1 cellular context compared by ENCODE assay signal in the genomic region with DNA sequence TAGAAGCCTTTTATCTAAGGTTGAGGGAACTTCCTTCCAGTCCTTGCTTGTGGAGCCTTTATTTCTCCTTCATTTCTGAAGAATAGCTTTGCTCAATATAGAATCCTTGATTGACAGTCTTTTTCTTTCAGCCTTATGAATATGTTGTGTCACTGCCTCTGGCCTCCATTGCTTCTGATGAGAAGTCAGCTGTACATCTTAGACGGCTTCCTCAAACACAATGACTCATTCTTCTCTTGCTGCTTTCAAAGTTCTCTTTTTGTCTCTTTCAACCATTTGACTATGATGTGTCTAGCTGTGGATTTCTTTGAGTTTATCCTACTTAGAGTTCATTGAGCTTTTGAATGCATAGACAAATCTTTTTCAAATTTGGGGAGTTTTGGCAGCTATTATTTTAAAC.
TF ChIP-seq lines count a peak whose summit lies in the region.

No MANE protein-coding gene starts in this region.

TF ChIP-seq in K562, 482 proteins besides CTCF, POLR2A, EP300 and RAD21 (continued from another document):
- TF ChIP-seq, protein P1, sequence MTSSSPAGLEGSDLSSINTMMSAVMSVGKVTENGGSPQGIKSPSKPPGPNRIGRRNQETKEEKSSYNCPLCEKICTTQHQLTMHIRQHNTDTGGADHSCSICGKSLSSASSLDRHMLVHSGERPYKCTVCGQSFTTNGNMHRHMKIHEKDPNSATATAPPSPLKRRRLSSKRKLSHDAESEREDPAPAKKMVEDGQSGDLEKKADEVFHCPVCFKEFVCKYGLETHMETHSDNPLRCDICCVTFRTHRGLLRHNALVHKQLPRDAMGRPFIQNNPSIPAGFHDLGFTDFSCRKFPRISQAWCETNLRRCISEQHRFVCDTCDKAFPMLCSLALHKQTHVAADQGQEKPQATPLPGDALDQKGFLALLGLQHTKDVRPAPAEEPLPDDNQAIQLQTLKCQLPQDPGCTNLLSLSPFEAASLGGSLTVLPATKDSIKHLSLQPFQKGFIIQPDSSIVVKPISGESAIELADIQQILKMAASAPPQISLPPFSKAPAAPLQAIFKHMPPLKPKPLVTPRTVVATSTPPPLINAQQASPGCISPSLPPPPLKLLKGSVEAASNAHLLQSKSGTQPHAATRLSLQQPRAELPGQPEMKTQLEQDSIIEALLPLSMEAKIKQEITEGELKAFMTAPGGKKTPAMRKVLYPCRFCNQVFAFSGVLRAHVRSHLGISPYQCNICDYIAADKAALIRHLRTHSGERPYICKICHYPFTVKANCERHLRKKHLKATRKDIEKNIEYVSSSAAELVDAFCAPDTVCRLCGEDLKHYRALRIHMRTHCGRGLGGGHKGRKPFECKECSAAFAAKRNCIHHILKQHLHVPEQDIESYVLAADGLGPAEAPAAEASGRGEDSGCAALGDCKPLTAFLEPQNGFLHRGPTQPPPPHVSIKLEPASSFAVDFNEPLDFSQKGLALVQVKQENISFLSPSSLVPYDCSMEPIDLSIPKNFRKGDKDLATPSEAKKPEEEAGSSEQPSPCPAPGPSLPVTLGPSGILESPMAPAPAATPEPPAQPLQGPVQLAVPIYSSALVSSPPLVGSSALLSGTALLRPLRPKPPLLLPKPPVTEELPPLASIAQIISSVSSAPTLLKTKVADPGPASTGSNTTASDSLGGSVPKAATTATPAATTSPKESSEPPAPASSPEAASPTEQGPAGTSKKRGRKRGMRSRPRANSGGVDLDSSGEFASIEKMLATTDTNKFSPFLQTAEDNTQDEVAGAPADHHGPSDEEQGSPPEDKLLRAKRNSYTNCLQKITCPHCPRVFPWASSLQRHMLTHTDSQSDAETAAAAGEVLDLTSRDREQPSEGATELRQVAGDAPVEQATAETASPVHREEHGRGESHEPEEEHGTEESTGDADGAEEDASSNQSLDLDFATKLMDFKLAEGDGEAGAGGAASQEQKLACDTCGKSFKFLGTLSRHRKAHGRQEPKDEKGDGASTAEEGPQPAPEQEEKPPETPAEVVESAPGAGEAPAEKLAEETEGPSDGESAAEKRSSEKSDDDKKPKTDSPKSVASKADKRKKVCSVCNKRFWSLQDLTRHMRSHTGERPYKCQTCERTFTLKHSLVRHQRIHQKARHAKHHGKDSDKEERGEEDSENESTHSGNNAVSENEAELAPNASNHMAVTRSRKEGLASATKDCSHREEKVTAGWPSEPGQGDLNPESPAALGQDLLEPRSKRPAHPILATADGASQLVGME (CRISPR knock-in tag; IDR thresholded peaks at IDR 0.05), result no peak
- no peak for TF ChIP-seq HIVEP1 (CRISPR knock-in tag; IDR thresholded peaks at IDR 0.05)
- TF ChIP-seq ZNF253 (CRISPR knock-in tag; conservative IDR thresholded peaks at IDR 0.05), result no peak
- TF ChIP-seq, protein P2, sequence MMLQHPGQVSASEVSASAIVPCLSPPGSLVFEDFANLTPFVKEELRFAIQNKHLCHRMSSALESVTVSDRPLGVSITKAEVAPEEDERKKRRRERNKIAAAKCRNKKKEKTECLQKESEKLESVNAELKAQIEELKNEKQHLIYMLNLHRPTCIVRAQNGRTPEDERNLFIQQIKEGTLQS (IDR thresholded peaks at IDR 0.05), result 0 out of 2 replicates have a peak, but pooled peaks have one; percentile 17
- TF ChIP-seq, protein P2 (CRISPR knock-in tag; conservative IDR thresholded peaks at IDR 0.05), result no peak
